In genomic region chr6:26172496-26172958, GRCh38 we compare ENCODE assay signal across 8 cellular contexts.
DNase-seq lines count a peak whose midpoint lies in the region; ATAC-seq, FAIRE-seq and TF ChIP-seq lines count a peak whose summit lies in the region.

No MANE protein-coding gene starts in this region.

- H3K4me3 Mint-ChIP-seq in stimulated activated memory B cell treated with anti-CD40 and anti-IgM and Interleukin-4, amounts not matched to agents 10 μg/mL and 1 μg/mL and 100 μg/mL, for 72 hours, result peak overlapping the region; percentile 88

- TF ChIP-seq CTCF in OCI-LY3 (IDR thresholded peaks at IDR 0.05; ENCODE audit: low read depth, low read length) (no peak), breast epithelium (IDR thresholded peaks at IDR 0.05) (no peak), kidney (IDR thresholded peaks at IDR 0.05; ENCODE audit: borderline replicate concordance, extremely low read depth, insufficient read depth) (no peak)

- H3K27ac Mint-ChIP-seq in stimulated activated memory B cell treated with anti-CD40 and anti-IgM and Interleukin-4, amounts not matched to agents 10 μg/mL and 1 μg/mL and 100 μg/mL, for 72 hours, result peak overlapping the region; percentile 99

- DNase-seq in SIG-M5 treated with dmso at 0.1 percent for 504 hours (lab: John Stamatoyannopoulos, UW; ENCODE audit: unreplicated experiment) (peak; percentile 66), SIG-M5 (lab: John Stamatoyannopoulos, UW) (no peak), breast epithelium (ENCODE audit: low spot score in 2 of 2) (peak in 1 of 2 donors; percentile 36), kidney (no peak), D341Med (ENCODE audit: low spot score) (no peak)

- no peak for FAIRE-seq in kidney (lab: Jason Lieb, UNC)

- H3K27me3 ChIP-seq in OCI-LY3 (ENCODE audit: low read depth, low read length) (no peaks in the 10 kb centered on the region), breast epithelium (no peaks in the 10 kb centered on the region)

- intact Hi-C loops in breast epithelium (cut with DNase I; ENCODE audit: low total_unique reads), result no loop called here
- intact Hi-C loops in kidney (cut with DNase I), result no loop called here

- no peaks in the 10 kb centered on the region for H3K9me3 Mint-ChIP-seq in stimulated activated memory B cell treated with anti-CD40 and anti-IgM and Interleukin-4, amounts not matched to agents 10 μg/mL and 1 μg/mL and 100 μg/mL, for 72 hours

- H3K4me3 ChIP-seq in OCI-LY3 (ENCODE audit: low read length) (peak overlapping the region; percentile 97), breast epithelium (peak overlapping the region; percentile 62 to 80 (median 74)), kidney (ENCODE audit: low read length in 2 of 2) (peak overlapping the region; percentile 93 to 97)

- peaks cover 4% of the 10 kb centered on the region for H3K36me3 ChIP-seq in OCI-LY3 (replicated peaks; ENCODE audit: low read depth, low read length)
- H3K36me3 ChIP-seq in breast epithelium, result no peaks in the 10 kb centered on the region
- H3K36me3 ChIP-seq in kidney (ENCODE audit: control insufficient read depth in 1 of 2, insufficient read depth in 2 of 2, low read length in 2 of 2), result no peaks in the 10 kb centered on the region

- peaks cover under 1% of the 10 kb centered on the region for H3K36me3 Mint-ChIP-seq in stimulated activated memory B cell treated with anti-CD40 and anti-IgM and Interleukin-4, amounts not matched to agents 10 μg/mL and 1 μg/mL and 100 μg/mL, for 72 hours

- peak overlapping the region; percentile 95 for H3K9ac ChIP-seq in OCI-LY3 (ENCODE audit: low read length)
- peak overlapping the region; percentile 92 to 98 for H3K9ac ChIP-seq in kidney (ENCODE audit: low read length in 2 of 2)

- peaks cover 46% of the 10 kb centered on the region for H3K4me1 Mint-ChIP-seq in stimulated activated memory B cell treated with anti-CD40 and anti-IgM and Interleukin-4, amounts not matched to agents 10 μg/mL and 1 μg/mL and 100 μg/mL, for 72 hours

- peak; percentile 16 for ATAC-seq in HG02884 (IDR thresholded peaks at IDR 0.05; ENCODE audit: unreplicated experiment)
- ATAC-seq in stimulated activated memory B cell treated with anti-CD40 and anti-IgM and Interleukin-4, amounts not matched to agents 10 μg/mL and 1 μg/mL and 100 μg/mL, for 72 hours, result peak; percentile 63

- no peaks in the 10 kb centered on the region for H3K27me3 Mint-ChIP-seq in stimulated activated memory B cell treated with anti-CD40 and anti-IgM and Interleukin-4, amounts not matched to agents 10 μg/mL and 1 μg/mL and 100 μg/mL, for 72 hours

- peaks cover 34% of the 10 kb centered on the region for H3K4me1 ChIP-seq in OCI-LY3 (ENCODE audit: low read length)
- H3K4me1 ChIP-seq in breast epithelium, result no peaks in the 10 kb centered on the region
- H3K4me1 ChIP-seq in kidney (ENCODE audit: control insufficient read depth in 1 of 2, insufficient read depth in 1 of 2, low read depth in 1 of 2, low read length in 2 of 2), result no peaks in the 10 kb centered on the region

- peak overlapping the region; percentile 92 for H3K4me2 ChIP-seq in OCI-LY3 (ENCODE audit: low read length)

- H3K27ac ChIP-seq in OCI-LY3 (ENCODE audit: low read length) (peak overlapping the region; percentile 97), breast epithelium (peak overlapping the region; percentile 98 to 99), kidney (ENCODE audit: low read depth in 2 of 2, low read length in 2 of 2) (peak overlapping the region; percentile 90 to 96)

- 0 out of 2 replicates have a peak overlapping the region, but pooled peaks have one; percentile 59 for H2AFZ ChIP-seq in OCI-LY3 (ENCODE audit: low read depth, low read length)

- H4K20me1 ChIP-seq in OCI-LY3 (ENCODE audit: insufficient read depth, low read length), result no peaks in the 10 kb centered on the region

- H3K79me2 ChIP-seq in OCI-LY3 (ENCODE audit: low read length), result peaks cover 7% of the 10 kb centered on the region

- no peak for TF ChIP-seq POLR2A in breast epithelium (IDR thresholded peaks at IDR 0.05)

- no peaks in the 10 kb centered on the region for H3K9me3 ChIP-seq in OCI-LY3 (ENCODE audit: insufficient read depth, low read length)
- no peaks in the 10 kb centered on the region for H3K9me3 ChIP-seq in breast epithelium
- H3K9me3 ChIP-seq in kidney (ENCODE audit: control insufficient read depth in 1 of 2, low read length in 2 of 2), result no peaks in the 10 kb centered on the region
